ENCODE assay signal across 16 cellular contexts in the genomic region with DNA sequence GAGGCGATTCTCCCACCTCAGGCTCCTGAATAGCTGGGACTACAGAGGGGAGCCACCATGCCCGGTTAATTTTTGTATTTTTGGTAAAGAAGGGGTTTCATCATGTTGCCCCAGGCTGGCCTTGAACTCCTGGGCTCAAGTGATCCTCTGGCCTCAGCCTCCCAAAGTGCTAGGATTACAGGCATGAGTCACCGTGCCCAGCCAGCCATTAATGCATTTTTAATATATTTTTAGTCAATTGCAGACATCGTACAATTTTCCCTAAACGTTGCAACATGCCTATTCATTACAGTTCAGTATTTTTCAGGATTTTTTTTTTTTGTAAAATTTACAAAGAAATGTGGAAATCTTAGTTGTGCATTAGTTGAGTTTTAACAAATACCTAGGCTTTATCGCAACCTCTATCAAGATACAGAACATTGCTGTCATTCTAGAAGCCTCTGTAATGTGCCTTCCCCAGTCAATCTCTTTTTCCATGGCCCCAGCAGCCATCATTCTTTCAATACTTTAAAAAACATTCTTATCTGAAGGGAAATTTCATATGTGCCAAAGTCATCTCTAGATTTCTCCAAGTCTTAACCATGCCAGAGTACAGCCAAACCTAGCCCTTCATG. TPM values are rescaled to one million over a fixed set of nuclear protein-coding genes. Genes with fewer than 3 reads are reported as not detected.
DNase-seq lines count a peak whose midpoint lies in the region; ATAC-seq and TF ChIP-seq lines count a peak whose summit lies in the region.
"Had no signal": no experiment of that assay in that cellular context is flagged by ENCODE, and none has a peak within 500 bp of the region (broad histone marks: within the 10 kb centered on the region; RNA-seq: fewer than 3 reads in every experiment).

No MANE protein-coding gene starts in this region.

- no peak overlapping the region for H3K4me3 ChIP-seq in ovary
- H3K4me3 ChIP-seq: A549, MG63, SJCRH30 had no signal

- no peaks in the 10 kb centered on the region for H3K36me3 ChIP-seq in ovary

- ATAC-seq in WTC11 = no peak
- ATAC-seq: PC-3 had no signal

- 60 to 68% (median 64%) methylated on average over 6 of the region's 6 CpGs for WGBS in ovary, 3 donors

- no peak overlapping the region for H3K4me3 Mint-ChIP-seq in activated naive CD4-positive, alpha-beta T cell treated with anti-CD3 and anti-CD28 coated beads for 36 hours
- no peak overlapping the region for H3K4me3 Mint-ChIP-seq in WTC11

- TF ChIP-seq CTCF in WTC11 (IDR thresholded peaks at IDR 0.05) = no peak
- TF ChIP-seq CTCF in ovary (IDR thresholded peaks at IDR 0.05) = no peak

- no peak for TF ChIP-seq EP300 in ovary (IDR thresholded peaks at IDR 0.05)

- H3K4me1 ChIP-seq in ovary (ENCODE audit: insufficient read depth) = no peaks in the 10 kb centered on the region

- no peaks in the 10 kb centered on the region for H3K27me3 ChIP-seq in ovary
- H3K27me3 ChIP-seq: MG63, SJCRH30 had no signal

- peak overlapping the region; percentile 44 for H3K27ac Mint-ChIP-seq in activated naive CD4-positive, alpha-beta T cell treated with anti-CD3 and anti-CD28 coated beads for 36 hours
- H3K27ac Mint-ChIP-seq in WTC11 = no peak overlapping the region

- H3K4me1 Mint-ChIP-seq in activated naive CD4-positive, alpha-beta T cell treated with anti-CD3 and anti-CD28 coated beads for 36 hours (ENCODE audit: low read depth) = peaks cover 54% of the 10 kb centered on the region
- peaks cover 23% of the 10 kb centered on the region for H3K4me1 Mint-ChIP-seq in WTC11

- H3K9me3 ChIP-seq in ovary = no peaks in the 10 kb centered on the region
- H3K9me3 ChIP-seq: A549, MG63, SJCRH30 had no signal

- no peaks in the 10 kb centered on the region for H3K9me3 Mint-ChIP-seq in activated naive CD4-positive, alpha-beta T cell treated with anti-CD3 and anti-CD28 coated beads for 36 hours
- H3K9me3 Mint-ChIP-seq in WTC11 = no peaks in the 10 kb centered on the region

- intact Hi-C loops in activated naive CD4-positive, alpha-beta T cell treated with anti-CD3 and anti-CD28 coated beads for 36 hours (cut with micrococcal nuclease) = loop anchor here (1.0 kb wide), 1 partner anchor 48 kb away; no protein-coding TSS in a partner anchor
- intact Hi-C loops in ovary (cut with DNase I) = loop anchor here in 3 of 4 donors (5.0 to 10.0 kb wide), 3 partner anchors 128 to 138 kb away; no protein-coding TSS in a partner anchor

- CTCF ChIA-PET in activated naive CD4-positive, alpha-beta T cell treated with anti-CD3 and anti-CD28 coated beads for 36 hours (lab: Charles Lee) = interaction anchor here (1.2 to 1.7 kb wide), 5 partner anchors 9 to 134 kb away, joined by 3 to 12 read pairs (median 5); no protein-coding TSS in a partner anchor
- CTCF ChIA-PET in WTC11 (lab: Charles Lee) = interaction anchor here (1.8 kb wide), 1 partner anchor 127 kb away, joined by 5 read pairs; no protein-coding TSS in a partner anchor

- no peak for TF ChIP-seq POLR2A in ovary (IDR thresholded peaks at IDR 0.05)

- H3K27me3 Mint-ChIP-seq in activated naive CD4-positive, alpha-beta T cell treated with anti-CD3 and anti-CD28 coated beads for 36 hours (ENCODE audit: low read depth) = no peaks in the 10 kb centered on the region
- no peaks in the 10 kb centered on the region for H3K27me3 Mint-ChIP-seq in WTC11 (ENCODE audit: low read depth)

- H3K27ac ChIP-seq in ovary = no peak overlapping the region
- H3K27ac ChIP-seq: SJCRH30 had no signal

- peaks cover 30% of the 10 kb centered on the region for H3K36me3 Mint-ChIP-seq in activated naive CD4-positive, alpha-beta T cell treated with anti-CD3 and anti-CD28 coated beads for 36 hours (ENCODE audit: low read depth)
- H3K36me3 Mint-ChIP-seq in WTC11 = no peaks in the 10 kb centered on the region; the same call in 1 of the 2 replicates

- POLR2A ChIA-PET in WTC11 (lab: Charles Lee) = no interaction called here

- no peak for DNase-seq in activated naive CD4-positive, alpha-beta T cell treated with anti-CD3 and anti-CD28 coated beads for 36 hours
- DNase-seq in activated naive CD4-positive, alpha-beta T cell treated with Interleukin-2 at 50 U/mL for 16 hours = no peak
- DNase-seq in WTC11 (ENCODE audit: low spot score) (no peak), fibroblast of gingiva (ENCODE audit: low read depth) (peak; percentile 60), SKM-1 (lab: John Stamatoyannopoulos, UW; ENCODE audit: unreplicated experiment) (no peak), NCI-H2227 treated with DMSO at 0.1 percent for 48 hours (lab: John Stamatoyannopoulos, UW) (no peak), ovary (no peak)
- DNase-seq: C1 segment of cervical spinal cord, DMS 273 treated with DMSO at 0.1 percent for 48 hours, MG63, NCI-H1105, NCI-H1694, NCI-H446, PC-3, SJCRH30 had no signal

TF ChIP-seq in WTC11, 78 proteins besides CTCF, POLR2A, EP300 and RAD21:
- TF ChIP-seq GABPB1 (CRISPR knock-in tag; IDR thresholded peaks at IDR 0.05) (peak; percentile 29; the same call in 1 of the 2 replicates), PRRX2 (CRISPR knock-in tag; IDR thresholded peaks at IDR 0.05) (no peak)
- TF ChIP-seq, protein P1, sequence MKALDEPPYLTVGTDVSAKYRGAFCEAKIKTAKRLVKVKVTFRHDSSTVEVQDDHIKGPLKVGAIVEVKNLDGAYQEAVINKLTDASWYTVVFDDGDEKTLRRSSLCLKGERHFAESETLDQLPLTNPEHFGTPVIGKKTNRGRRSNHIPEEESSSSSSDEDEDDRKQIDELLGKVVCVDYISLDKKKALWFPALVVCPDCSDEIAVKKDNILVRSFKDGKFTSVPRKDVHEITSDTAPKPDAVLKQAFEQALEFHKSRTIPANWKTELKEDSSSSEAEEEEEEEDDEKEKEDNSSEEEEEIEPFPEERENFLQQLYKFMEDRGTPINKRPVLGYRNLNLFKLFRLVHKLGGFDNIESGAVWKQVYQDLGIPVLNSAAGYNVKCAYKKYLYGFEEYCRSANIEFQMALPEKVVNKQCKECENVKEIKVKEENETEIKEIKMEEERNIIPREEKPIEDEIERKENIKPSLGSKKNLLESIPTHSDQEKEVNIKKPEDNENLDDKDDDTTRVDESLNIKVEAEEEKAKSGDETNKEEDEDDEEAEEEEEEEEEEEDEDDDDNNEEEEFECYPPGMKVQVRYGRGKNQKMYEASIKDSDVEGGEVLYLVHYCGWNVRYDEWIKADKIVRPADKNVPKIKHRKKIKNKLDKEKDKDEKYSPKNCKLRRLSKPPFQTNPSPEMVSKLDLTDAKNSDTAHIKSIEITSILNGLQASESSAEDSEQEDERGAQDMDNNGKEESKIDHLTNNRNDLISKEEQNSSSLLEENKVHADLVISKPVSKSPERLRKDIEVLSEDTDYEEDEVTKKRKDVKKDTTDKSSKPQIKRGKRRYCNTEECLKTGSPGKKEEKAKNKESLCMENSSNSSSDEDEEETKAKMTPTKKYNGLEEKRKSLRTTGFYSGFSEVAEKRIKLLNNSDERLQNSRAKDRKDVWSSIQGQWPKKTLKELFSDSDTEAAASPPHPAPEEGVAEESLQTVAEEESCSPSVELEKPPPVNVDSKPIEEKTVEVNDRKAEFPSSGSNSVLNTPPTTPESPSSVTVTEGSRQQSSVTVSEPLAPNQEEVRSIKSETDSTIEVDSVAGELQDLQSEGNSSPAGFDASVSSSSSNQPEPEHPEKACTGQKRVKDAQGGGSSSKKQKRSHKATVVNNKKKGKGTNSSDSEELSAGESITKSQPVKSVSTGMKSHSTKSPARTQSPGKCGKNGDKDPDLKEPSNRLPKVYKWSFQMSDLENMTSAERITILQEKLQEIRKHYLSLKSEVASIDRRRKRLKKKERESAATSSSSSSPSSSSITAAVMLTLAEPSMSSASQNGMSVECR (CRISPR knock-in tag; IDR thresholded peaks at IDR 0.05; ENCODE audit: borderline replicate concordance) = no peak
TF ChIP-seq in WTC11: peak in this region for 1.

RNA-seq across cellular contexts. Expression of gene NABP1, which starts 14.7 kb away (rescaled TPM):
- 100 to 1,000 TPM in 1 of 2 experiments, 10 to 100 TPM in 1; 97.5 to 101 TPM for total RNA-seq in activated naive CD4-positive, alpha-beta T cell treated with anti-CD3 and anti-CD28 coated beads for 36 hours
- total RNA-seq in WTC11 (2021) = 5.2 to 6.3 TPM (median 5.8 TPM) in 3 replicates
- total RNA-seq in ovary = 10 to 100 TPM; 11.4 to 17.6 (median 13.4) TPM
- 10 to 100 TPM in 1 of 2 donors, 1 to 10 TPM in 1; 5.3 to 19.1 TPM for polyA plus RNA-seq in ovary

Comparison
In these comparisons a context has a peak if more than half of its experiments do, and no peak if none do; other contexts are left out.
1. RNA of gene NABP1, which starts 14.7 kb away (total RNA-seq): 97.5 to 101 TPM in activated naive CD4-positive, alpha-beta T cell treated with anti-CD3 and anti-CD28 coated beads for 36 hours; 11.4 to 17.6 TPM in ovary and 5.2 to 6.3 TPM in WTC11; every median in the first group is over 4 times any median in the second.